1 cellular context compared by ENCODE assay signal in genomic region chr12:49233842-49234526, GRCh38.
A peak's percentile ranks its signal among the peaks of the same experiment; 100 is the strongest.
TF ChIP-seq lines count a peak whose summit lies in the region.

No MANE protein-coding gene starts in this region.

TF ChIP-seq in K562, 482 proteins besides CTCF, POLR2A, EP300 and RAD21 (continued from another document):
- no peak for TF ChIP-seq HDAC3 (IDR thresholded peaks at IDR 0.05; ENCODE audit: borderline replicate concordance, partially characterized antibody)
- no peak for TF ChIP-seq TBP (optimal IDR thresholded peaks at IDR 0.05; ENCODE audit: low read depth, low read length)
- TF ChIP-seq ZNF589 (CRISPR knock-in tag; IDR thresholded peaks at IDR 0.05; ENCODE audit: low read depth) = 0 out of 2 replicates have a peak, but pooled peaks have one; percentile 20
- peak; percentile 40 for TF ChIP-seq FOS (IDR thresholded peaks at IDR 0.05; ENCODE audit: extremely low read depth, insufficient read length)
- peak; percentile 29; the same call in 1 of the 2 replicates for TF ChIP-seq EP400 (IDR thresholded peaks at IDR 0.05)
- TF ChIP-seq ZNF766 (CRISPR knock-in tag; conservative IDR thresholded peaks at IDR 0.05) = no peak; the same call in 1 of the 2 replicates
- TF ChIP-seq ZNF75A (CRISPR knock-in tag; IDR thresholded peaks at IDR 0.05) = no peak
- no peak for TF ChIP-seq NELFE (IDR thresholded peaks at IDR 0.05; ENCODE audit: insufficient read depth, insufficient read length)
- no peak for TF ChIP-seq ZNF224 (CRISPR knock-in tag; IDR thresholded peaks at IDR 0.05)
- no peak for TF ChIP-seq HDAC1 (IDR thresholded peaks at IDR 0.05)
